ENCODE assay signal across 30 cellular contexts in genomic region chr10:130481076-130481930, GRCh38.
"Had no signal": no experiment of that assay in that cellular context is flagged by ENCODE, and none has a peak within 500 bp of the region (broad histone marks: within the 10 kb centered on the region; RNA-seq: fewer than 3 reads in every experiment).

No MANE protein-coding gene starts in this region.

- H3K27me3 ChIP-seq: brain microvascular endothelial cell, MG63, Peyer's patch, SJSA1 had no signal

- H3K9me3 ChIP-seq: MG63, Peyer's patch, SK-N-SH had no signal

- H3K4me3 Mint-ChIP-seq: activated CD4-positive, alpha-beta T cell treated with anti-CD3 and anti-CD28 coated beads, Interleukin-2, amount 10 ng/mL, durations not matched to agents 7 days and 5 days; activated CD8-positive, alpha-beta T cell treated with anti-CD3 and anti-CD28 coated beads, Interleukin-2, amount 10 ng/mL, durations not matched to agents 7 days and 5 days; activated naive CD8-positive, alpha-beta T cell treated with anti-CD3 and anti-CD28 coated beads for 36 hours; activated T-cell treated with anti-CD3 and anti-CD28 coated beads, Interleukin-2, amount 50 U/mL, for 4 hours; activated T-helper 1 cell treated with anti-CD3 and anti-CD28 coated beads, Interleukin-12 subunit alpha, Interleukin-12 subunit beta, Interleukin-2, Interleukin-4 antibody, amounts not matched to agents 30 ng/mL and 10 ng/mL and 1 ng/mL, durations not matched to agents 14 hours and 24 hours and 36 hours; IgD-negative memory B cell; T-helper 1 cell treated with Interleukin-12 subunit alpha and Interleukin-12 subunit beta and Interleukin-4 antibody, amounts not matched to agents 30 μg/mL and 1 μg/mL, for 36 hours; T-helper 2 cell treated with Interferon-gamma antibody and Interleukin-4, amounts not matched to agents 5 μg/mL and 100 μg/mL, for 36 hours had no signal

- H3K36me3 ChIP-seq: brain microvascular endothelial cell, MG63, Peyer's patch, SJSA1 had no signal

- DNase-seq: activated CD4-positive, alpha-beta T cell treated with anti-CD3 and anti-CD28 coated beads, Interleukin-2, amount 10 ng/mL, durations not matched to agents 7 days and 5 days; activated CD4-positive, alpha-beta T cell treated with anti-CD3 and anti-CD28 coated beads, Interleukin-2, amount 50 U/mL, for 48 hours; activated CD8-positive, alpha-beta T cell treated with anti-CD3 and anti-CD28 coated beads, Interleukin-2, amount 10 ng/mL, durations not matched to agents 7 days and 5 days; activated naive CD4-positive, alpha-beta T cell; activated naive CD4-positive, alpha-beta T cell treated with anti-CD3 and anti-CD28 coated beads, Interleukin-2, amount 50 U/mL, for 16 hours; activated naive CD8-positive, alpha-beta T cell treated with anti-CD3 and anti-CD28 coated beads for 36 hours; activated T-cell treated with anti-CD3 and anti-CD28 coated beads, Interleukin-2, amount 50 U/mL, for 4 hours; amniotic stem cell; aorta; brain microvascular endothelial cell; Karpas-422; KBM-7; MG63; NCI-H1048; NCI-H1105 treated with DMSO at 0.1 percent for 48 hours; NCI-H1436; NCI-H1694 treated with DMSO at 0.1 percent for 48 hours; NCI-H2029; NCI-H345; NCI-H524 treated with DMSO at 0.1 percent for 48 hours; PC-3; Peyer's patch; RPMI8226; SHP77 treated with DMSO at 0.1 percent for 48 hours; SK-N-SH had no signal

- H3K4me3 ChIP-seq: MG63, Peyer's patch, SJSA1 had no signal

- H3K27me3 Mint-ChIP-seq: activated CD4-positive, alpha-beta T cell treated with anti-CD3 and anti-CD28 coated beads, Interleukin-2, amount 10 ng/mL, durations not matched to agents 7 days and 5 days; activated naive CD8-positive, alpha-beta T cell treated with anti-CD3 and anti-CD28 coated beads for 36 hours had no signal

- H3K27ac ChIP-seq: brain microvascular endothelial cell, Peyer's patch, SJSA1 had no signal

- H3K36me3 Mint-ChIP-seq: activated naive CD8-positive, alpha-beta T cell treated with anti-CD3 and anti-CD28 coated beads for 36 hours; IgD-negative memory B cell had no signal

- H3K4me1 Mint-ChIP-seq: activated CD4-positive, alpha-beta T cell treated with anti-CD3 and anti-CD28 coated beads, Interleukin-2, amount 10 ng/mL, durations not matched to agents 7 days and 5 days; activated naive CD8-positive, alpha-beta T cell treated with anti-CD3 and anti-CD28 coated beads for 36 hours; IgD-negative memory B cell had no signal

- H3K27ac Mint-ChIP-seq: activated CD4-positive, alpha-beta T cell treated with anti-CD3 and anti-CD28 coated beads, Interleukin-2, amount 10 ng/mL, durations not matched to agents 7 days and 5 days; activated CD8-positive, alpha-beta T cell treated with anti-CD3 and anti-CD28 coated beads, Interleukin-2, amount 10 ng/mL, durations not matched to agents 7 days and 5 days; activated naive CD8-positive, alpha-beta T cell treated with anti-CD3 and anti-CD28 coated beads for 36 hours; activated T-helper 1 cell treated with anti-CD3 and anti-CD28 coated beads, Interleukin-12 subunit alpha, Interleukin-12 subunit beta, Interleukin-2, Interleukin-4 antibody, amounts not matched to agents 30 ng/mL and 10 ng/mL and 1 ng/mL, durations not matched to agents 14 hours and 24 hours and 36 hours; IgD-negative memory B cell; T-helper 1 cell treated with Interleukin-12 subunit alpha and Interleukin-12 subunit beta and Interleukin-4 antibody, amounts not matched to agents 30 μg/mL and 1 μg/mL, for 36 hours; T-helper 2 cell treated with Interferon-gamma antibody and Interleukin-4, amounts not matched to agents 5 μg/mL and 100 μg/mL, for 36 hours had no signal

- H3K9me3 Mint-ChIP-seq: activated CD4-positive, alpha-beta T cell treated with anti-CD3 and anti-CD28 coated beads, Interleukin-2, amount 10 ng/mL, durations not matched to agents 7 days and 5 days; activated naive CD8-positive, alpha-beta T cell treated with anti-CD3 and anti-CD28 coated beads for 36 hours; activated T-cell treated with anti-CD3 and anti-CD28 coated beads, Interleukin-2, amount 50 U/mL, for 4 hours; activated T-helper 1 cell treated with anti-CD3 and anti-CD28 coated beads, Interleukin-12 subunit alpha, Interleukin-12 subunit beta, Interleukin-2, Interleukin-4 antibody, amounts not matched to agents 30 ng/mL and 10 ng/mL and 1 ng/mL, durations not matched to agents 14 hours and 24 hours and 36 hours; T-helper 1 cell treated with Interleukin-12 subunit alpha and Interleukin-12 subunit beta and Interleukin-4 antibody, amounts not matched to agents 30 μg/mL and 1 μg/mL, for 36 hours; T-helper 2 cell treated with Interferon-gamma antibody and Interleukin-4, amounts not matched to agents 5 μg/mL and 100 μg/mL, for 36 hours had no signal

- ATAC-seq: activated CD8-positive, alpha-beta T cell treated with anti-CD3 and anti-CD28 coated beads, Interleukin-2, amount 10 ng/mL, durations not matched to agents 7 days and 5 days; activated T-cell treated with anti-CD3 and anti-CD28 coated beads, Interleukin-2, amount 50 U/mL, for 4 hours; PC-3 had no signal

- H3K4me1 ChIP-seq: Peyer's patch, SJSA1 had no signal
